29 cellular contexts compared by ENCODE assay signal in the genomic region with DNA sequence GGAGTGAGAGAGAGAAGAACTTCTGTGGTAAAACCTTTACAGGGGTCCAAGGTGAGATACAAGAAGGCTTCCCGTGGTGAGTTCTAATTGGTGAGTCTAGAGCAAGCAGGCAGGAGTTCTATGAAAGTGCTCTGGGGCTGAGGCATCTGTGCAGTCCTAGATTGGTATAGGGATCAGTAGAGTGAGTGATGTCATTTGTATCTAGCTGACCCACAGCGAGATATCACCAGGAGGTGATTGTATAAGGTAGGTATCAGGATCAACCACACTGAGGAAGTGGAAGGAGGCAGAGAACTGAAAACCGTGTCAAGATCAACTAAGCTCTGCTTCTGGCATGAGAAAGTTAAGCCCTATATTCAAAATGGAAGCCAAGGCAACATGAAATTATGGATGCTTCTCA.
"Had no signal": no experiment of that assay in that cellular context is flagged by ENCODE, and none has a peak within 500 bp of the region (broad histone marks: within the 10 kb centered on the region; RNA-seq: fewer than 3 reads in every experiment).

No MANE protein-coding gene starts in this region.

- H3K27me3 Mint-ChIP-seq: activated naive CD4-positive, alpha-beta T cell treated with anti-CD3 and anti-CD28 coated beads, Interleukin-2, amount 50 U/mL, for 24 hours; dendritic cell treated with granulocyte-macrophage colony-stimulating factor and Interleukin-4, amounts not matched to agents 40 ng/mL and 50 ng/mL, for 4 days; naive thymus-derived CD4-positive, alpha-beta T cell had no signal

- H3K4me1 Mint-ChIP-seq: activated naive CD4-positive, alpha-beta T cell treated with anti-CD3 and anti-CD28 coated beads, Interleukin-2, amount 50 U/mL, for 24 hours; immature natural killer cell; naive thymus-derived CD4-positive, alpha-beta T cell; neural crest cell had no signal

- DNase-seq: activated CD4-positive, alpha-beta T cell treated with anti-CD3 and anti-CD28 coated beads, Interleukin-2, amount 50 U/mL, for 1 hour; activated CD8-positive, alpha-beta T cell treated with anti-CD3 and anti-CD28 coated beads, Interleukin-2, amount 10 ng/mL, durations not matched to agents 7 days and 5 days; activated gamma-delta T cell treated with Interleukin-2 at 50 U/mL for 16 hours; anterior cingulate cortex; body of pancreas; effector CD4-positive, alpha-beta T cell; erythroblast; foreskin keratinocyte; immature natural killer cell; kidney glomerular epithelial cell; left lung; naive thymus-derived CD4-positive, alpha-beta T cell; occipital lobe; retina; sigmoid colon; stimulated activated CD4-positive, alpha-beta T cell treated with anti-CD3 and anti-CD28 coated beads, Interleukin-15, amount 100 ng/mL, for 24 hours; stimulated activated naive CD4-positive, alpha-beta T cell; testis; trophoblast cell; uterus had no signal

- H3K36me3 Mint-ChIP-seq: activated naive CD4-positive, alpha-beta T cell treated with anti-CD3 and anti-CD28 coated beads, Interleukin-2, amount 50 U/mL, for 24 hours; immature natural killer cell; naive thymus-derived CD4-positive, alpha-beta T cell had no signal

- FAIRE-seq: endometrium had no signal

- H3K4me1 ChIP-seq: body of pancreas, left lung, testis, uterus had no signal

- ATAC-seq: activated CD4-positive, CD25-positive, alpha-beta regulatory T cell treated with anti-CD3 and anti-CD28 coated beads, Interleukin-2, amount 50 U/mL, for 24 hours; activated CD8-positive, alpha-beta T cell treated with anti-CD3 and anti-CD28 coated beads, Interleukin-2, amount 10 ng/mL, durations not matched to agents 7 days and 5 days; body of pancreas; foreskin keratinocyte; left lung; naive thymus-derived CD4-positive, alpha-beta T cell had no signal

- H3K4me3 ChIP-seq: body of pancreas, cardiac muscle cell, left lung, lung, sigmoid colon, smooth muscle cell, testis, uterus had no signal

- H3K36me3 ChIP-seq: cardiac muscle cell, left lung, sigmoid colon, uterus had no signal

- H3K9me3 Mint-ChIP-seq: activated naive CD4-positive, alpha-beta T cell treated with anti-CD3 and anti-CD28 coated beads, Interleukin-2, amount 50 U/mL, for 24 hours; dendritic cell treated with granulocyte-macrophage colony-stimulating factor and Interleukin-4, amounts not matched to agents 40 ng/mL and 50 ng/mL, for 4 days; neural crest cell had no signal

- H3K9me3 ChIP-seq: body of pancreas, left lung, sigmoid colon, testis, uterus had no signal

- H3K27me3 ChIP-seq: body of pancreas, cardiac muscle cell, foreskin keratinocyte, left lung, sigmoid colon, testis, uterus had no signal

- H3K4me2 ChIP-seq: smooth muscle cell had no signal

- H3K27ac Mint-ChIP-seq: activated CD8-positive, alpha-beta T cell treated with anti-CD3 and anti-CD28 coated beads, Interleukin-2, amount 10 ng/mL, durations not matched to agents 7 days and 5 days; activated naive CD4-positive, alpha-beta T cell treated with anti-CD3 and anti-CD28 coated beads, Interleukin-2, amount 50 U/mL, for 24 hours; dendritic cell treated with granulocyte-macrophage colony-stimulating factor and Interleukin-4, amounts not matched to agents 40 ng/mL and 50 ng/mL, for 4 days; immature natural killer cell; naive thymus-derived CD4-positive, alpha-beta T cell had no signal

- H3K27ac ChIP-seq: body of pancreas, cardiac muscle cell, foreskin keratinocyte, left lung, sigmoid colon, testis, uterus, VCaP had no signal

- H3K4me3 Mint-ChIP-seq: activated CD8-positive, alpha-beta T cell treated with anti-CD3 and anti-CD28 coated beads, Interleukin-2, amount 10 ng/mL, durations not matched to agents 7 days and 5 days; activated naive CD4-positive, alpha-beta T cell treated with anti-CD3 and anti-CD28 coated beads, Interleukin-2, amount 50 U/mL, for 24 hours; dendritic cell treated with granulocyte-macrophage colony-stimulating factor and Interleukin-4, amounts not matched to agents 40 ng/mL and 50 ng/mL, for 4 days; immature natural killer cell; naive thymus-derived CD4-positive, alpha-beta T cell; neural crest cell had no signal
